In genomic region chr2:86747708-86748627, GRCh38 we compare ENCODE assay signal across 1 cellular context.
TF ChIP-seq lines count a peak whose summit lies in the region.

No MANE protein-coding gene starts in this region.

TF ChIP-seq in SK-N-SH treated with all-trans-retinoic acid at 6 μM for 48 hours, 23 proteins besides CTCF, POLR2A, EP300 and RAD21 (continued from another document):
- TF ChIP-seq ZNF8 (CRISPR knock-in tag; IDR thresholded peaks at IDR 0.05): no peak
- TF ChIP-seq SNAI2 (CRISPR knock-in tag; IDR thresholded peaks at IDR 0.05): no peak
- TF ChIP-seq ZC3H10 (CRISPR knock-in tag; IDR thresholded peaks at IDR 0.05): no peak
- no peak for TF ChIP-seq OSR1 (CRISPR knock-in tag; IDR thresholded peaks at IDR 0.05)
- TF ChIP-seq CSRNP3 (CRISPR knock-in tag; IDR thresholded peaks at IDR 0.05): no peak
